ENCODE assay signal across 1 cellular context in genomic region chr11:813440-814096, GRCh38.
TF ChIP-seq lines count a peak whose summit lies in the region.

No MANE protein-coding gene starts in this region.

TF ChIP-seq in GM12878, 131 proteins besides CTCF, POLR2A, EP300 and RAD21:
- no peak for TF ChIP-seq DPF2 (IDR thresholded peaks at IDR 0.05)
- TF ChIP-seq PRDM15 (CRISPR knock-in tag; IDR thresholded peaks at IDR 0.05): no peak
- TF ChIP-seq CHD2 (IDR thresholded peaks at IDR 0.05; ENCODE audit: borderline replicate concordance, low read depth, low read length): no peak
- TF ChIP-seq POLR2AphosphoS5 (IDR thresholded peaks at IDR 0.05; ENCODE audit: low read length): peak; percentile 68; the same call in 1 of the 2 replicates
- TF ChIP-seq PML (IDR thresholded peaks at IDR 0.05; ENCODE audit: low read length): peak; percentile 54; the same call in 1 of the 2 replicates
- no peak for TF ChIP-seq PBX3 (IDR thresholded peaks at IDR 0.05; ENCODE audit: insufficient replicate concordance, low read depth, low read length)
- no peak for TF ChIP-seq YBX1 (IDR thresholded peaks at IDR 0.05)
- TF ChIP-seq IKZF2 (IDR thresholded peaks at IDR 0.05): no peak
- TF ChIP-seq PAX8 (IDR thresholded peaks at IDR 0.05): no peak
- TF ChIP-seq SMAD5 (IDR thresholded peaks at IDR 0.05; ENCODE audit: low read depth): peak; percentile 70; the same call in 1 of the 2 replicates
- no peak for TF ChIP-seq CUX1 (IDR thresholded peaks at IDR 0.05; ENCODE audit: insufficient replicate concordance, low read depth, low read length)
- TF ChIP-seq CHD1 (IDR thresholded peaks at IDR 0.05; ENCODE audit: low read depth, low read length): no peak
- TF ChIP-seq PAX5 (IDR thresholded peaks at IDR 0.05; ENCODE audit: borderline replicate concordance, low read depth, low read length): 0 out of 2 replicates have a peak, but pooled peaks have one; percentile 4
- TF ChIP-seq MYB (IDR thresholded peaks at IDR 0.05; ENCODE audit: borderline replicate concordance, low read depth, low read length): no peak
- TF ChIP-seq BCL3 (IDR thresholded peaks at IDR 0.05; ENCODE audit: borderline replicate concordance, insufficient read depth, low read depth, low read length, poor library complexity, severe bottlenecking): peak; percentile 34
- no peak for TF ChIP-seq EED (IDR thresholded peaks at IDR 0.05; ENCODE audit: low read depth)
- no peak for TF ChIP-seq ZNF207 (IDR thresholded peaks at IDR 0.05; ENCODE audit: borderline replicate concordance)
- no peak for TF ChIP-seq RAD51 (IDR thresholded peaks at IDR 0.05)
- TF ChIP-seq ZNF274 (IDR thresholded peaks at IDR 0.05; ENCODE audit: insufficient read depth, insufficient read length): no peak
- no peak; the same call in 1 of the 2 replicates for TF ChIP-seq RUNX3 (IDR thresholded peaks at IDR 0.05; ENCODE audit: low read length)
- no peak for TF ChIP-seq GABPA (IDR thresholded peaks at IDR 0.05; ENCODE audit: low read depth)
- TF ChIP-seq EGR1 (IDR thresholded peaks at IDR 0.05; ENCODE audit: borderline replicate concordance in 1 of 2, low read depth in 2 of 2, low read length in 2 of 2): no peak
- no peak for TF ChIP-seq JUNB (IDR thresholded peaks at IDR 0.05)
- TF ChIP-seq GATAD2B (conservative IDR thresholded peaks at IDR 0.05; ENCODE audit: low read depth): no peak
- TF ChIP-seq CBX3 (IDR thresholded peaks at IDR 0.05; ENCODE audit: borderline replicate concordance, low read depth): no peak
- no peak for TF ChIP-seq SPI1 (IDR thresholded peaks at IDR 0.05; ENCODE audit: borderline replicate concordance, insufficient read depth, low read depth, low read length)
- no peak for TF ChIP-seq HDAC6 (IDR thresholded peaks at IDR 0.05; ENCODE audit: unreplicated experiment)
- TF ChIP-seq ZBTB40 (IDR thresholded peaks at IDR 0.05; ENCODE audit: borderline replicate concordance): no peak
- TF ChIP-seq ZBED1 (IDR thresholded peaks at IDR 0.05; ENCODE audit: borderline replicate concordance): peak; percentile 67; the same call in 1 of the 2 replicates
- TF ChIP-seq BACH1 (IDR thresholded peaks at IDR 0.05; ENCODE audit: borderline replicate concordance): peak; percentile 51; the same call in 1 of the 2 replicates
- no peak for TF ChIP-seq CHD4 (IDR thresholded peaks at IDR 0.05)
- peak; percentile 80; the same call in 1 of the 2 replicates for TF ChIP-seq POLR2AphosphoS2 (IDR thresholded peaks at IDR 0.05; ENCODE audit: low read depth, low read length)
- TF ChIP-seq RELB (IDR thresholded peaks at IDR 0.05; ENCODE audit: low read depth): no peak
- TF ChIP-seq NFIC (IDR thresholded peaks at IDR 0.05; ENCODE audit: low read depth, low read length): peak; percentile 18; the same call in 1 of the 2 replicates
- TF ChIP-seq BHLHE40 (IDR thresholded peaks at IDR 0.05; ENCODE audit: borderline replicate concordance in 1 of 2, low read depth in 2 of 2, low read length in 1 of 2): no peak
- no peak for TF ChIP-seq SMAD1 (IDR thresholded peaks at IDR 0.05; ENCODE audit: low read depth, partially characterized antibody)
- no peak for TF ChIP-seq SIX5 (IDR thresholded peaks at IDR 0.05; ENCODE audit: low read depth, low read length, severe bottlenecking)
- TF ChIP-seq RBBP5 (conservative IDR thresholded peaks at IDR 0.05): no peak
